9 cellular contexts compared by ENCODE assay signal in the genomic region with DNA sequence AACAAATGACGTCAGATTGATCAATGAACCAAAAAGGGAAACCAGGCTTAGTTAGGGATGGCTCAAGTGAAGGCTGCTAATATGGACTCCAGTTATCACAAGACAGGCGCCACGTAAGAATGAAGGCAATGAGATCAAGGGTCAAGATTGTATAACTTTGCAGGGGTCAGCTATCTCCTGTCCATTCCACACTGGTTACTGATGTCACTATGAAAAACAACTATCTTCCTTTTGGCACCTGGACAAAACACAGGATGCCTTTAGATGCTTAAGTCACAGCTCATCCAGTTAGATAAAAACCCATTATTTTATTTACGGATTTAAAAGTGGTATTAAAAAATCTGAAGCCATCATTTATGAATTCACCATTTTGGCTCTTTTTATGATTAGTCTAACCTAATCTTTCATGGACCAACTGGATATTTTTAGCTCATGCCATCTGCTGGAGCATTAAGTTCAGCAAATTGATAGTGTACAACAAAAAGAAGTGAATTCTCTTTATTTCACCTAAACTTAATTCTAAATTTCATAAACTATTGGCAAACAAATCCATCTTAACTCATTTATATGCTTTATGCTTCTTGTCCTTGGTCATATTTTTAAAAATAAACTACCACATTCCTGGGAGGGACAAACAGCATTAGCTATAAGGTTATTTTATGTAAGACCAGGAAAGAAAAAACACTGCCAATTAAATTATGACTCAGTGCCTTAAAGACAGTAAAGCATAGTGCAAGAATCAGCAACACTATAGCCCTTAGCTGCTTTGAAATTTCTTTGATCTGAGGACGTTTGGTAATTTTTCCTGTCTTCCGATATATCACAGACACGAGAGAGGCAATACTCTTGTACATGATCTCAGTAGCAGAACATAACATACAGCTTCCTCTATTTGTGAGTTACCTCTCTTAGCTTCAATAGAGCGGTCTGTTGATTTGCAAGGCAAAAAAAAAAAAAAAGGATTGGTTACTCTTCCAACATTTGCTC. TPM values are rescaled to one million over a fixed set of nuclear protein-coding genes. Genes with fewer than 3 reads are reported as not detected.
DNase-seq lines count a peak whose midpoint lies in the region; ATAC-seq, FAIRE-seq and TF ChIP-seq lines count a peak whose summit lies in the region.
"Had no signal": no experiment of that assay in that cellular context is flagged by ENCODE, and none has a peak within 500 bp of the region (broad histone marks: within the 10 kb centered on the region; RNA-seq: fewer than 3 reads in every experiment).

No MANE protein-coding gene starts in this region.

- TF ChIP-seq RAD21 in HepG2 (CRISPR knock-in tag; IDR thresholded peaks at IDR 0.05): no peak

- intact Hi-C loops in HepG2 (cut with micrococcal nuclease; ENCODE audit: unreplicated experiment): no loop called here
- intact Hi-C loops in left ventricle myocardium inferior (cut with micrococcal nuclease): no loop called here

- peaks cover 43% of the 10 kb centered on the region for H3K4me1 ChIP-seq in HepG2 (ENCODE audit: insufficient read depth, low read length)
- peaks cover 69% of the 10 kb centered on the region for H3K4me1 ChIP-seq in left ventricle myocardium inferior

- BruUV-seq in HepG2 (replicated peaks; lab: Mats Ljungman, UMichigan): no TSS peak

- H3K27me3 ChIP-seq in HepG2 (ENCODE audit: control insufficient read depth in 1 of 2, insufficient read depth in 2 of 2, low read length in 2 of 2) (no peaks in the 10 kb centered on the region), left ventricle myocardium inferior (ENCODE audit: low read depth) (no peaks in the 10 kb centered on the region)

- in situ Hi-C loops in HepG2 (cut with HindIII; ENCODE audit: extremely low pct_ligation_motif_present, low pct_unique_long_range_greater_than_20kb): no loop called here

- H2AFZ ChIP-seq in HepG2 (ENCODE audit: low read length): no peak overlapping the region

- H3K9me3 Mint-ChIP-seq in activated naive CD8-positive, alpha-beta T cell treated with anti-CD3 and anti-CD28 coated beads, Interleukin-2, amount 50 U/mL, for 24 hours: peaks cover 3% of the 10 kb centered on the region

- peaks cover 87% of the 10 kb centered on the region for H3K79me2 ChIP-seq in HepG2 (ENCODE audit: insufficient read depth, low read length)

- DNase-seq in D721Med (ENCODE audit: insufficient read length, low spot score) (no peak), HepG2 (ENCODE audit: low spot score) (no peak), OCI-M2 (lab: John Stamatoyannopoulos, UW; ENCODE audit: unreplicated experiment) (no peak), left ventricle myocardium inferior (no peak)
- DNase-seq in activated naive CD8-positive, alpha-beta T cell treated with anti-CD3 and anti-CD28 coated beads, Interleukin-2, amount 50 U/mL, for 24 hours: no peak
- DNase-seq in stimulated activated CD4-positive, alpha-beta T cell treated with anti-CD3 and anti-CD28 coated beads, Interleukin-15, amount 100 ng/mL, for 24 hours: no peak
- DNase-seq: activated CD4-positive, alpha-beta T cell treated with anti-CD3 and anti-CD28 coated beads, Interleukin-2, amount 10 ng/mL, durations not matched to agents 7 days and 5 days had no signal

- no peak for TF ChIP-seq POLR2A in HepG2 (IDR thresholded peaks at IDR 0.05; ENCODE audit: insufficient read depth in 1 of 2, low read depth in 2 of 2, low read length in 2 of 2)

- CTCF ChIA-PET in HepG2 (lab: Yijun Ruan, JAX; ENCODE audit: low intra/inter-chr PET ratio, low total read pairs): no interaction called here

- no peaks in the 10 kb centered on the region for H3K27me3 Mint-ChIP-seq in activated naive CD8-positive, alpha-beta T cell treated with anti-CD3 and anti-CD28 coated beads, Interleukin-2, amount 50 U/mL, for 24 hours
- H3K27me3 Mint-ChIP-seq: activated CD4-positive, alpha-beta T cell treated with anti-CD3 and anti-CD28 coated beads, Interleukin-2, amount 10 ng/mL, durations not matched to agents 7 days and 5 days had no signal

- POLR2A ChIA-PET in HepG2 (lab: Yijun Ruan, JAX): interaction anchor here (2.5 kb wide), 1 partner anchor 27 kb away, joined by 6 read pairs; a partner anchor contains a TSS

- H3K4me2 ChIP-seq in HepG2 (ENCODE audit: low read depth, low read length): no peak overlapping the region

- H3K4me1 Mint-ChIP-seq in activated naive CD8-positive, alpha-beta T cell treated with anti-CD3 and anti-CD28 coated beads, Interleukin-2, amount 50 U/mL, for 24 hours: peaks cover 70% of the 10 kb centered on the region

- peak overlapping the region; percentile 18 for H3K4me3 Mint-ChIP-seq in activated naive CD8-positive, alpha-beta T cell treated with anti-CD3 and anti-CD28 coated beads, Interleukin-2, amount 50 U/mL, for 24 hours
- H3K4me3 Mint-ChIP-seq: activated CD4-positive, alpha-beta T cell treated with anti-CD3 and anti-CD28 coated beads, Interleukin-2, amount 10 ng/mL, durations not matched to agents 7 days and 5 days had no signal

- no peak for TF ChIP-seq EP300 in HepG2 (IDR thresholded peaks at IDR 0.05; ENCODE audit: low read depth in 2 of 2, low read length in 2 of 2)
- no peak for TF ChIP-seq EP300 in HepG2 (CRISPR knock-in tag; IDR thresholded peaks at IDR 0.05; ENCODE audit: borderline replicate concordance)

- H3K36me3 ChIP-seq in HepG2 (replicated peaks in 1 of 2; ENCODE audit: control insufficient read depth in 1 of 2, insufficient read depth in 2 of 2, low read length in 2 of 2) (peaks cover 10 to 47% of the 10 kb centered on the region in 2 experiments), left ventricle myocardium inferior (peaks cover 48% of the 10 kb centered on the region)

- 77% methylated on average over 8 of the region's 8 CpGs for WGBS in HepG2 (ENCODE audit: low lambda C conversion rate)

- TF ChIP-seq CTCF in D721Med (IDR thresholded peaks at IDR 0.05; ENCODE audit: insufficient read depth, missing control alignments) (no peak), HepG2 (CRISPR knock-in tag; IDR thresholded peaks at IDR 0.05) (no peak), left ventricle myocardium inferior (IDR thresholded peaks at IDR 0.05; ENCODE audit: borderline replicate concordance) (no peak)

- peaks cover 63% of the 10 kb centered on the region for H3K36me3 Mint-ChIP-seq in activated naive CD8-positive, alpha-beta T cell treated with anti-CD3 and anti-CD28 coated beads, Interleukin-2, amount 50 U/mL, for 24 hours (ENCODE audit: low read depth)

- no peak overlapping the region for H3K9ac ChIP-seq in HepG2 (ENCODE audit: insufficient read depth, low read depth, low read length)

- no peak overlapping the region for H3K27ac ChIP-seq in HepG2 (ENCODE audit: extremely low read length, insufficient read depth, low read length)
- H3K27ac ChIP-seq in left ventricle myocardium inferior (replicated peaks): no peak overlapping the region

- ATAC-seq in HG03442 (IDR thresholded peaks at IDR 0.05; ENCODE audit: unreplicated experiment): peak; percentile 43
- ATAC-seq in activated naive CD8-positive, alpha-beta T cell treated with anti-CD3 and anti-CD28 coated beads, Interleukin-2, amount 50 U/mL, for 24 hours: no peak
- ATAC-seq in HepG2: no peak
- no peak for ATAC-seq in GM21381 (IDR thresholded peaks at IDR 0.05; ENCODE audit: unreplicated experiment)

- H3K27ac Mint-ChIP-seq in activated naive CD8-positive, alpha-beta T cell treated with anti-CD3 and anti-CD28 coated beads, Interleukin-2, amount 50 U/mL, for 24 hours: peak overlapping the region; percentile 25
- H3K27ac Mint-ChIP-seq: activated CD4-positive, alpha-beta T cell treated with anti-CD3 and anti-CD28 coated beads, Interleukin-2, amount 10 ng/mL, durations not matched to agents 7 days and 5 days had no signal

- H4K20me1 ChIP-seq in HepG2 (ENCODE audit: insufficient read depth, low read length): peaks cover 72% of the 10 kb centered on the region

- H3K4me3 ChIP-seq in HepG2 (replicated peaks in 1 of 3; ENCODE audit: insufficient read depth in 1 of 3, low read depth in 2 of 3, low read length in 3 of 3) (no peak overlapping the region), left ventricle myocardium inferior (no peak overlapping the region)

- FAIRE-seq in D721Med (lab: Jason Lieb, UNC) (peak; percentile 46), HepG2 (lab: Jason Lieb, UNC) (no peak)

- H3K9me3 ChIP-seq in HepG2 (ENCODE audit: low read length) (no peaks in the 10 kb centered on the region), left ventricle myocardium inferior (replicated peaks) (peaks cover 5% of the 10 kb centered on the region)

TF ChIP-seq in HepG2, 621 proteins besides CTCF, POLR2A, EP300 and RAD21 (continues in another document):
- peak; percentile 50 for TF ChIP-seq HNF4A (CRISPR knock-in tag; IDR thresholded peaks at IDR 0.05)
- TF ChIP-seq ISL2 (CRISPR knock-in tag; IDR thresholded peaks at IDR 0.05): no peak
- peak; percentile 16 for TF ChIP-seq RBM22 (optimal IDR thresholded peaks at IDR 0.05; ENCODE audit: low read length)
- no peak for TF ChIP-seq NKX3-1 (CRISPR knock-in tag; IDR thresholded peaks at IDR 0.05)
- peak; percentile 35 for TF ChIP-seq RARA (CRISPR knock-in tag; IDR thresholded peaks at IDR 0.05)
- no peak for TF ChIP-seq NAIF1 (CRISPR knock-in tag; IDR thresholded peaks at IDR 0.05; ENCODE audit: borderline replicate concordance)

RNA-seq across cellular contexts. Expression of a gene that starts 27.0 kb away (rescaled TPM):
- 165 and 198 TPM in 2 replicates for total RNA-seq in HepG2 (2016; rRNA removed; fragmentation: Illumina TruSeq; extraction: Trizol)
- total RNA-seq in HepG2 (2016; cell fraction: cytosol; rRNA removed; fragmentation: Illumina TruSeq; extraction: Trizol; ENCODE audit: low read depth): 19.0 and 24.6 TPM in 2 replicates
- 159 and 207 TPM in 2 replicates for total RNA-seq in HepG2 (2016; cell fraction: insoluble cytoplasmic fraction; rRNA removed; fragmentation: Illumina TruSeq; extraction: Trizol)
- total RNA-seq in HepG2 (2016; cell fraction: membrane; rRNA removed; fragmentation: Illumina TruSeq; extraction: Trizol): 50.2 and 58.7 TPM in 2 replicates
- total RNA-seq in HepG2 (2016; cell fraction: nucleus; rRNA removed; fragmentation: Illumina TruSeq; extraction: Trizol): 250 and 254 TPM in 2 replicates
- polyA plus RNA-seq in HepG2 (2011; rRNA removed): 77.2 and 92.9 TPM in 2 replicates
- 33.7 and 45.6 TPM in 2 replicates for polyA plus RNA-seq in HepG2 (2011; cell fraction: cytosol; rRNA removed)
- polyA plus RNA-seq in HepG2 (2011; cell fraction: nucleus; rRNA removed): 115 and 138 TPM in 2 replicates
- 79.8 and 86.1 TPM in 2 replicates for polyA plus RNA-seq in HepG2 (2012)
- 9.6 and 13.3 TPM in 2 replicates for polyA plus RNA-seq in HepG2 (2016; cell fraction: cytosol; fragmentation: Illumina TruSeq; extraction: Trizol; ENCODE audit: low read depth)
- 153 and 171 TPM in 2 replicates for polyA plus RNA-seq in HepG2 (2016; cell fraction: insoluble cytoplasmic fraction; fragmentation: Illumina TruSeq; extraction: Trizol; ENCODE audit: low read depth)
- 31.8 and 34.9 TPM in 2 replicates for polyA plus RNA-seq in HepG2 (2016; cell fraction: membrane; fragmentation: Illumina TruSeq; extraction: Trizol; ENCODE audit: low read depth)
- 187 and 190 TPM in 2 replicates for polyA plus RNA-seq in HepG2 (2016; cell fraction: nucleus; fragmentation: Illumina TruSeq; extraction: Trizol; ENCODE audit: insufficient read depth, low read depth)
- 100 and 159 TPM in 2 replicates for polyA minus RNA-seq in HepG2 (2011; rRNA and poly(A)+ RNA removed; ENCODE audit: low replicate concordance)
- 55.3 and 55.4 TPM in 2 replicates for polyA minus RNA-seq in HepG2 (2011; cell fraction: cytosol; rRNA and poly(A)+ RNA removed)
- polyA minus RNA-seq in HepG2 (2011; cell fraction: nucleus; rRNA and poly(A)+ RNA removed): 424 and 461 TPM in 2 replicates
- total RNA-seq in left ventricle myocardium inferior: 50.7 TPM
